In genomic region chr10:12625393-12626023, GRCh38 we compare ENCODE assay signal across 25 cellular contexts.
"Had no signal": no experiment of that assay in that cellular context is flagged by ENCODE, and none has a peak within 500 bp of the region (broad histone marks: within the 10 kb centered on the region; RNA-seq: fewer than 3 reads in every experiment).

No MANE protein-coding gene starts in this region.

- H3K9me3 ChIP-seq: gastrocnemius medialis, lower lobe of right lung, mucosa of descending colon, suprapubic skin, transverse colon, upper lobe of right lung, uterus had no signal

- H3K4me3 ChIP-seq: dorsolateral prefrontal cortex, gastrocnemius medialis, lower lobe of right lung, mucosa of descending colon, smooth muscle cell, suprapubic skin, transverse colon, upper lobe of right lung, uterus had no signal

- DNase-seq: dorsolateral prefrontal cortex; effector CD4-positive, alpha-beta T cell; foreskin fibroblast; gastrocnemius medialis; left ventricle myocardium superior; lower lobe of right lung; mucosa of descending colon; naive B cell; retina; stimulated activated CD4-positive, alpha-beta T cell treated with anti-CD3 and anti-CD28 coated beads, Interleukin-12 subunit alpha, Interleukin-12 subunit beta, amount 100 ng/mL, for 4 hours; stimulated activated CD4-positive, alpha-beta T cell treated with anti-CD3 and anti-CD28 coated beads, Interleukin-1b, Interleukin-23, amount 100 ng/mL, for 48 hours; stimulated activated CD4-positive, alpha-beta T cell treated with anti-CD3 and anti-CD28 coated beads, Interleukin-4, amount 100 ng/mL, for 1 hour; stimulated activated CD8-positive, alpha-beta memory T cell treated with anti-CD3 and anti-CD28 coated beads, Interleukin-4, amount 100 ng/mL, for 48 hours; stimulated activated naive CD4-positive, alpha-beta T cell; stimulated activated naive CD8-positive, alpha-beta T cell treated with anti-CD3 and anti-CD28 coated beads, Interleukin-15, amount 100 ng/mL, for 72 hours; transverse colon; upper lobe of right lung; uterus had no signal

- H3K4me2 ChIP-seq: smooth muscle cell had no signal

- H3K27ac Mint-ChIP-seq: mesothelial cell of epicardium; stimulated activated naive CD8-positive, alpha-beta T cell treated with anti-CD3 and anti-CD28 coated beads, Interleukin-15, amount 100 ng/mL, for 72 hours had no signal

- H3K4me1 ChIP-seq: gastrocnemius medialis, lower lobe of right lung, suprapubic skin, upper lobe of right lung, uterus had no signal

- ATAC-seq: esophagus mucosa; gastrocnemius medialis; left ventricle myocardium superior; lower lobe of right lung; mucosa of descending colon; sciatic nerve; stimulated activated naive CD8-positive, alpha-beta T cell treated with anti-CD3 and anti-CD28 coated beads, Interleukin-15, amount 100 ng/mL, for 72 hours; upper lobe of right lung had no signal

- H3K36me3 ChIP-seq: gastrocnemius medialis, lower lobe of right lung, suprapubic skin, transverse colon, upper lobe of right lung, uterus had no signal

- H3K27me3 ChIP-seq: dorsolateral prefrontal cortex, gastrocnemius medialis, suprapubic skin, transverse colon, upper lobe of right lung, uterus had no signal

- H3K4me3 Mint-ChIP-seq: mesothelial cell of epicardium; naive B cell; nephron; stimulated activated naive CD8-positive, alpha-beta T cell treated with anti-CD3 and anti-CD28 coated beads, Interleukin-15, amount 100 ng/mL, for 72 hours had no signal

- H3K36me3 Mint-ChIP-seq: mesothelial cell of epicardium, naive B cell had no signal

- H3K27me3 Mint-ChIP-seq: naive B cell; stimulated activated naive CD8-positive, alpha-beta T cell treated with anti-CD3 and anti-CD28 coated beads, Interleukin-15, amount 100 ng/mL, for 72 hours had no signal

- H3K27ac ChIP-seq: dorsolateral prefrontal cortex, gastrocnemius medialis, lower lobe of right lung, suprapubic skin, transverse colon, upper lobe of right lung, uterus had no signal

- FAIRE-seq: keratinocyte had no signal

- H3K9me3 Mint-ChIP-seq: naive B cell; stimulated activated naive CD8-positive, alpha-beta T cell treated with anti-CD3 and anti-CD28 coated beads, Interleukin-15, amount 100 ng/mL, for 72 hours had no signal
